Comparison of ENCODE assay signal across 1 cellular context in the genomic region with DNA sequence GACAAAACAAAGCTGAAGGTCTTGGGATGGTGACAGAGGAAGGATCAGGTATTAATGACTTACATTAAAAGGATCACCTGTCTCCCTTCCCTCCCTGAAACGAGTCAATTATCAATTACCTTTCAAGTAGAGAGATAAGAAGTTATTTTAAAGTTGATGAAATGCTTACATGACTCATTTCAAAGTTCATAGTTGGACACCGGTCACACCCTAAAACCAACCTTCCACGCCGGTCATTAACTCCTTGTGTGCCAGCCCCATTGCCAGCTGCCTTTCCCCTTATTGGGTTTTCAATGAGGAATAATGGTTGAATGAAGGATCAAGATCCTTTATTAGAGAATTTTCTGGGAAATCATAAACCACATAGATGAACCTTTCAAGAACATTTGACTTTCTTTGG.
TF ChIP-seq lines count a peak whose summit lies in the region.

No MANE protein-coding gene starts in this region.

TF ChIP-seq in A549, 52 proteins besides CTCF, POLR2A, EP300 and RAD21 (continued from another document):
- no peak for TF ChIP-seq MAZ (IDR thresholded peaks at IDR 0.05; ENCODE audit: borderline replicate concordance, low read depth, low read length)
- no peak for TF ChIP-seq EHF (CRISPR knock-in tag; IDR thresholded peaks at IDR 0.05)
- no peak for TF ChIP-seq SMC3 (IDR thresholded peaks at IDR 0.05)
- no peak for TF ChIP-seq HOXA7 (CRISPR knock-in tag; IDR thresholded peaks at IDR 0.05)
